ENCODE assay signal across 18 cellular contexts in genomic region chr4:99965173-99965572, GRCh38.
"Had no signal": no experiment of that assay in that cellular context is flagged by ENCODE, and none has a peak within 500 bp of the region (broad histone marks: within the 10 kb centered on the region; RNA-seq: fewer than 3 reads in every experiment).

No MANE protein-coding gene starts in this region.

- H3K9me3 ChIP-seq: lower lobe of right lung, prostate gland, right atrium auricular region, suprapubic skin, vagina had no signal

- H3K27ac Mint-ChIP-seq: nephron progenitor cell; stimulated activated naive CD8-positive, alpha-beta T cell treated with anti-CD3 and anti-CD28 coated beads, Interleukin-15, amount 100 ng/mL, for 72 hours had no signal

- H3K9me3 Mint-ChIP-seq: nephron progenitor cell; stimulated activated naive CD8-positive, alpha-beta T cell treated with anti-CD3 and anti-CD28 coated beads, Interleukin-15, amount 100 ng/mL, for 72 hours had no signal

- H3K27me3 Mint-ChIP-seq: stimulated activated naive CD8-positive, alpha-beta T cell treated with anti-CD3 and anti-CD28 coated beads, Interleukin-15, amount 100 ng/mL, for 72 hours had no signal

- H3K4me1 Mint-ChIP-seq: nephron progenitor cell had no signal

- H3K4me3 ChIP-seq: lower lobe of right lung, prostate gland, right atrium auricular region, smooth muscle cell, suprapubic skin, vagina had no signal

- H3K4me1 ChIP-seq: lower lobe of right lung, prostate gland, right atrium auricular region, suprapubic skin, vagina had no signal

- H3K4me3 Mint-ChIP-seq: nephron progenitor cell had no signal

- ATAC-seq: left ventricle myocardium superior; lower lobe of right lung; sciatic nerve; stimulated activated naive CD8-positive, alpha-beta T cell treated with anti-CD3 and anti-CD28 coated beads, Interleukin-15, amount 100 ng/mL, for 72 hours had no signal

- H3K27me3 ChIP-seq: right atrium auricular region, suprapubic skin, vagina had no signal

- H3K36me3 ChIP-seq: lower lobe of right lung, prostate gland, right atrium auricular region, suprapubic skin, vagina had no signal

- H3K27ac ChIP-seq: lower lobe of right lung, prostate gland, right atrium auricular region, suprapubic skin, vagina had no signal

- DNase-seq: cortex of kidney; hypothalamus; left ventricle myocardium superior; lower lobe of right lung; nephron progenitor cell; nucleus accumbens; stimulated activated CD4-positive, alpha-beta T cell treated with anti-CD3 and anti-CD28 coated beads, Interleukin-12 subunit alpha, Interleukin-12 subunit beta, amount 100 ng/mL, for 4 hours; stimulated activated CD4-positive, alpha-beta T cell treated with anti-CD3 and anti-CD28 coated beads, Interleukin-1b, Interleukin-23, amount 100 ng/mL, for 48 hours; stimulated activated CD4-positive, alpha-beta T cell treated with anti-CD3 and anti-CD28 coated beads, Interleukin-4, amount 100 ng/mL, for 1 hour; stimulated activated CD8-positive, alpha-beta memory T cell treated with anti-CD3 and anti-CD28 coated beads, Interleukin-4, amount 100 ng/mL, for 48 hours; stimulated activated naive CD8-positive, alpha-beta T cell treated with anti-CD3 and anti-CD28 coated beads, Interleukin-15, amount 100 ng/mL, for 72 hours; trophoblast cell had no signal
